ENCODE assay signal across 18 cellular contexts in genomic region chr6:17389274-17389847, GRCh38. TPM values are rescaled to one million over a fixed set of nuclear protein-coding genes. Genes with fewer than 3 reads are reported as not detected.
A peak's percentile ranks its signal among the peaks of the same experiment; 100 is the strongest.
DNase-seq lines count a peak whose midpoint lies in the region; ATAC-seq and TF ChIP-seq lines count a peak whose summit lies in the region.
"Had no signal": no experiment of that assay in that cellular context is flagged by ENCODE, and none has a peak within 500 bp of the region (broad histone marks: within the 10 kb centered on the region; RNA-seq: fewer than 3 reads in every experiment).

No MANE protein-coding gene starts in this region.

- peaks cover 19% of the 10 kb centered on the region for H3K4me1 ChIP-seq in PC-3 (ENCODE audit: insufficient read depth, low read length)
- H3K4me1 ChIP-seq: Caco-2 had no signal

- peaks cover 2% of the 10 kb centered on the region for H3K4me1 Mint-ChIP-seq in activated CD8-positive, alpha-beta T cell treated with anti-CD3 and anti-CD28 coated beads, Interleukin-2, amount 10 ng/mL, durations not matched to agents 7 days and 5 days (ENCODE audit: low read depth)

- no peak overlapping the region for H3K27ac Mint-ChIP-seq in activated CD8-positive, alpha-beta T cell treated with anti-CD3 and anti-CD28 coated beads, Interleukin-2, amount 10 ng/mL, durations not matched to agents 7 days and 5 days
- H3K27ac Mint-ChIP-seq: activated T-cell treated with anti-CD3 and anti-CD28 coated beads, Interleukin-2, amount 50 U/mL, for 72 hours; H9 had no signal

- H3K79me2 ChIP-seq in PC-3 (ENCODE audit: low read length), result peaks cover 4% of the 10 kb centered on the region

- no peaks in the 10 kb centered on the region for H3F3A ChIP-seq in PC-3 (ENCODE audit: low read length, unreplicated experiment)

- H3K9me3 ChIP-seq in PC-3 (ENCODE audit: low read length), result no peaks in the 10 kb centered on the region
- H3K9me3 ChIP-seq: Caco-2, heart right ventricle, pancreas had no signal

- ATAC-seq in PC-3 (no peak), HG02759 (IDR thresholded peaks at IDR 0.05; ENCODE audit: unreplicated experiment) (no peak)
- ATAC-seq in activated CD8-positive, alpha-beta T cell treated with anti-CD3 and anti-CD28 coated beads, Interleukin-2, amount 10 ng/mL, durations not matched to agents 7 days and 5 days, result no peak
- ATAC-seq: activated T-cell treated with anti-CD3 and anti-CD28 coated beads, Interleukin-2, amount 50 U/mL, for 72 hours; heart right ventricle; pancreas; stimulated activated naive CD8-positive, alpha-beta T cell treated with anti-CD3 and anti-CD28 coated beads, Interleukin-15, Interleukin-2, amounts not matched to agents 100 U/mL and 50 U/mL, for 24 hours had no signal

- H3K27me3 ChIP-seq in PC-3 (ENCODE audit: low read length), result no peaks in the 10 kb centered on the region
- H3K27me3 ChIP-seq: pancreas had no signal

- no peaks in the 10 kb centered on the region for H3K36me3 Mint-ChIP-seq in activated CD8-positive, alpha-beta T cell treated with anti-CD3 and anti-CD28 coated beads, Interleukin-2, amount 10 ng/mL, durations not matched to agents 7 days and 5 days (ENCODE audit: low read depth)

- H2AFZ ChIP-seq in PC-3 (ENCODE audit: low read length), result no peak overlapping the region; the same call in 1 of the 2 replicates

- no peak overlapping the region for H3K4me3 Mint-ChIP-seq in activated CD8-positive, alpha-beta T cell treated with anti-CD3 and anti-CD28 coated beads, Interleukin-2, amount 10 ng/mL, durations not matched to agents 7 days and 5 days
- H3K4me3 Mint-ChIP-seq: activated T-cell treated with anti-CD3 and anti-CD28 coated beads, Interleukin-2, amount 50 U/mL, for 72 hours; H9 had no signal

- POLR2A ChIA-PET in PC-3 (lab: Charles Lee; ENCODE audit: unreplicated experiment), result no interaction called here
- POLR2A ChIA-PET in activated CD8-positive, alpha-beta T cell treated with anti-CD3 and anti-CD28 coated beads, Interleukin-2, amount 10 ng/mL, durations not matched to agents 7 days and 5 days (lab: Charles Lee), result no interaction called here

- no peaks in the 10 kb centered on the region for H3K36me3 ChIP-seq in PC-3 (ENCODE audit: low read depth, low read length)
- H3K36me3 ChIP-seq: heart right ventricle, pancreas had no signal

- no peak overlapping the region for H3K4me2 ChIP-seq in PC-3 (ENCODE audit: low read length)

- H3K9me2 ChIP-seq in PC-3 (replicated peaks; ENCODE audit: low read length), result no peaks in the 10 kb centered on the region

- H3K4me3 ChIP-seq in PC-3 (ENCODE audit: low read length) (no peak overlapping the region), choroid plexus epithelial cell (ENCODE audit: low read depth, low read length) (no peak overlapping the region)
- H3K4me3 ChIP-seq: heart right ventricle, pancreas had no signal

- CTCF ChIA-PET in PC-3 (lab: Charles Lee), result no interaction called here
- CTCF ChIA-PET in activated CD8-positive, alpha-beta T cell treated with anti-CD3 and anti-CD28 coated beads, Interleukin-2, amount 10 ng/mL, durations not matched to agents 7 days and 5 days (lab: Charles Lee), result no interaction called here

- BruUV-seq in PC-3 (replicated peaks; lab: Mats Ljungman, UMichigan), result TSS peak; percentile 62

- H3K9ac ChIP-seq in PC-3 (ENCODE audit: low read length), result no peak overlapping the region

- H3K27me3 Mint-ChIP-seq in activated CD8-positive, alpha-beta T cell treated with anti-CD3 and anti-CD28 coated beads, Interleukin-2, amount 10 ng/mL, durations not matched to agents 7 days and 5 days (ENCODE audit: low read depth), result peaks cover 28% of the 10 kb centered on the region

- peak overlapping the region; percentile 38 for H3K27ac ChIP-seq in PC-3 (ENCODE audit: low read length)
- H3K27ac ChIP-seq: heart right ventricle, pancreas had no signal

- no peak for TF ChIP-seq CTCF in PC-3 (conservative IDR thresholded peaks at IDR 0.05; ENCODE audit: low read depth, low read length)
- no peak for TF ChIP-seq CTCF in choroid plexus epithelial cell (conservative IDR thresholded peaks at IDR 0.05; ENCODE audit: low read depth, low read length)

- DNase-seq in AG20443 (ENCODE audit: low spot score), result peak; percentile 24
- peak; percentile 82 for DNase-seq in PC-3
- DNase-seq in choroid plexus epithelial cell (ENCODE audit: low read depth), result peak; percentile 55
- peak; percentile 39 for DNase-seq in myocyte (ENCODE audit: low read depth)
- no peak for DNase-seq in NCI-H69 (lab: John Stamatoyannopoulos, UW)
- no peak for DNase-seq in activated CD8-positive, alpha-beta T cell treated with anti-CD3 and anti-CD28 coated beads, Interleukin-2, amount 10 ng/mL, durations not matched to agents 7 days and 5 days
- no peak for DNase-seq in activated CD4-positive, alpha-beta T cell treated with anti-CD3 and anti-CD28 coated beads for 4 hours
- DNase-seq: activated CD4-positive, alpha-beta T cell treated with anti-CD3 and anti-CD28 coated beads, Interleukin-2, amount 50 U/mL, for 1 hour; activated T-cell treated with anti-CD3 and anti-CD28 coated beads, Interleukin-2, amount 50 U/mL, for 72 hours; Caco-2; H9; heart right ventricle; NCI-H1048; NCI-H2171 treated with DMSO at 0.1 percent for 48 hours; pancreas; SHP77 treated with DMSO at 0.1 percent for 48 hours; stimulated activated naive CD8-positive, alpha-beta T cell treated with anti-CD3 and anti-CD28 coated beads, Interleukin-15, Interleukin-2, amounts not matched to agents 100 U/mL and 50 U/mL, for 24 hours had no signal

- H4K20me1 ChIP-seq in PC-3 (ENCODE audit: low read length), result no peaks in the 10 kb centered on the region

- intact Hi-C loops in PC-3 (cut with micrococcal nuclease), result no loop called here

- no peaks in the 10 kb centered on the region for H3K9me3 Mint-ChIP-seq in activated CD8-positive, alpha-beta T cell treated with anti-CD3 and anti-CD28 coated beads, Interleukin-2, amount 10 ng/mL, durations not matched to agents 7 days and 5 days (ENCODE audit: insufficient read depth)
- H3K9me3 Mint-ChIP-seq: activated T-cell treated with anti-CD3 and anti-CD28 coated beads, Interleukin-2, amount 50 U/mL, for 72 hours; H9 had no signal

RNA-seq across cellular contexts. Expression of gene CAP2, which starts 4.0 kb away (rescaled TPM):
- total RNA-seq in PC-3 (2014; rRNA removed), result 8.2 and 11.6 TPM in 2 replicates
- total RNA-seq in myocyte, result 187 and 262 TPM in 2 replicates
- 118 TPM for polyA plus RNA-seq in myocyte (2012)
- not detected for total RNA-seq in activated CD8-positive, alpha-beta T cell treated with anti-CD3 and anti-CD28 coated beads, Interleukin-2, amount 10 ng/mL, durations not matched to agents 7 days and 5 days
- total RNA-seq: activated T-cell treated with anti-CD3 and anti-CD28 coated beads, Interleukin-2, amount 50 U/mL, for 72 hours had no signal

Comparison
In these comparisons a context has a peak if more than half of its experiments do, and no peak if none do; other contexts are left out.
1. DNase-seq: peak in AG20443 (single experiment), PC-3 (single experiment), choroid plexus epithelial cell (single experiment) and myocyte (single experiment); none in NCI-H69 (single experiment), activated CD8-positive, alpha-beta T cell treated with anti-CD3 and anti-CD28 coated beads, Interleukin-2, amount 10 ng/mL, durations not matched to agents 7 days and 5 days (single experiment) and activated CD4-positive, alpha-beta T cell treated with anti-CD3 and anti-CD28 coated beads for 4 hours (0 of 2).
2. RNA of gene CAP2, which starts 4.0 kb away (total RNA-seq): 187 to 262 TPM in myocyte; 8.2 to 11.6 TPM in PC-3 and not detected in activated CD8-positive, alpha-beta T cell treated with anti-CD3 and anti-CD28 coated beads, Interleukin-2, amount 10 ng/mL, durations not matched to agents 7 days and 5 days; every median in the first group is over 10 times any median in the second.